ENCODE assay signal across 2 cellular contexts in the genomic region with DNA sequence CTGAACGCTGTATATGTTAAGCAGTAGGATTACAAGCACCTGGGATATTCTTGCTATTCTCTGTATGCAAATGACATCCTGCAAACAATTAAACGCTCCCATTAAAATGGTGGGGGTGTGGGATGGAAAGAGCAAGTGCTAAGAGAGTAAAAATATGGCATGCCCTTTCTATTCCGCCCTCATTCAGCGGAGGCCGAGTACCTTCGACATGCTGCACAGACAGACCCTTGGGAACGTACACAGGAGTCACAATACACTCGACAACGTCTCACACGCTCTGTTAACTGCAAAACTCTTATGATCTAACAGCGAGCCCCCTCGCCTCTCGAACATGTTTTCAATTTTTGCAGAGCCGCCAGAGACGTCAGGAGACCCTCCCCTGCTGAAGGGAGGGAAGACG.
TF ChIP-seq lines count a peak whose summit lies in the region.

No MANE protein-coding gene starts in this region.

TF ChIP-seq in H1, 55 proteins besides CTCF, POLR2A, EP300 and RAD21 (continued from another document):
- TF ChIP-seq RBBP5 (IDR thresholded peaks at IDR 0.05; ENCODE audit: borderline replicate concordance, low read depth, low read length) (no peak; the same call in 1 of the 2 replicates), GTF2F1 (IDR thresholded peaks at IDR 0.05; ENCODE audit: borderline replicate concordance, low read depth, low read length) (no peak), JUN (IDR thresholded peaks at IDR 0.05; ENCODE audit: low read depth, low read length) (no peak), CBX5 (IDR thresholded peaks at IDR 0.05; ENCODE audit: low read depth, low read length) (no peak)
- TF ChIP-seq, protein P1, sequence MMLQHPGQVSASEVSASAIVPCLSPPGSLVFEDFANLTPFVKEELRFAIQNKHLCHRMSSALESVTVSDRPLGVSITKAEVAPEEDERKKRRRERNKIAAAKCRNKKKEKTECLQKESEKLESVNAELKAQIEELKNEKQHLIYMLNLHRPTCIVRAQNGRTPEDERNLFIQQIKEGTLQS (IDR thresholded peaks at IDR 0.05; ENCODE audit: insufficient read depth, low read depth, low read length): no peak
- TF ChIP-seq, protein P2, sequence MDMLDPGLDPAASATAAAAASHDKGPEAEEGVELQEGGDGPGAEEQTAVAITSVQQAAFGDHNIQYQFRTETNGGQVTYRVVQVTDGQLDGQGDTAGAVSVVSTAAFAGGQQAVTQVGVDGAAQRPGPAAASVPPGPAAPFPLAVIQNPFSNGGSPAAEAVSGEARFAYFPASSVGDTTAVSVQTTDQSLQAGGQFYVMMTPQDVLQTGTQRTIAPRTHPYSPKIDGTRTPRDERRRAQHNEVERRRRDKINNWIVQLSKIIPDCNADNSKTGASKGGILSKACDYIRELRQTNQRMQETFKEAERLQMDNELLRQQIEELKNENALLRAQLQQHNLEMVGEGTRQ (IDR thresholded peaks at IDR 0.05; ENCODE audit: low read length): no peak
- TF ChIP-seq, protein P3, sequence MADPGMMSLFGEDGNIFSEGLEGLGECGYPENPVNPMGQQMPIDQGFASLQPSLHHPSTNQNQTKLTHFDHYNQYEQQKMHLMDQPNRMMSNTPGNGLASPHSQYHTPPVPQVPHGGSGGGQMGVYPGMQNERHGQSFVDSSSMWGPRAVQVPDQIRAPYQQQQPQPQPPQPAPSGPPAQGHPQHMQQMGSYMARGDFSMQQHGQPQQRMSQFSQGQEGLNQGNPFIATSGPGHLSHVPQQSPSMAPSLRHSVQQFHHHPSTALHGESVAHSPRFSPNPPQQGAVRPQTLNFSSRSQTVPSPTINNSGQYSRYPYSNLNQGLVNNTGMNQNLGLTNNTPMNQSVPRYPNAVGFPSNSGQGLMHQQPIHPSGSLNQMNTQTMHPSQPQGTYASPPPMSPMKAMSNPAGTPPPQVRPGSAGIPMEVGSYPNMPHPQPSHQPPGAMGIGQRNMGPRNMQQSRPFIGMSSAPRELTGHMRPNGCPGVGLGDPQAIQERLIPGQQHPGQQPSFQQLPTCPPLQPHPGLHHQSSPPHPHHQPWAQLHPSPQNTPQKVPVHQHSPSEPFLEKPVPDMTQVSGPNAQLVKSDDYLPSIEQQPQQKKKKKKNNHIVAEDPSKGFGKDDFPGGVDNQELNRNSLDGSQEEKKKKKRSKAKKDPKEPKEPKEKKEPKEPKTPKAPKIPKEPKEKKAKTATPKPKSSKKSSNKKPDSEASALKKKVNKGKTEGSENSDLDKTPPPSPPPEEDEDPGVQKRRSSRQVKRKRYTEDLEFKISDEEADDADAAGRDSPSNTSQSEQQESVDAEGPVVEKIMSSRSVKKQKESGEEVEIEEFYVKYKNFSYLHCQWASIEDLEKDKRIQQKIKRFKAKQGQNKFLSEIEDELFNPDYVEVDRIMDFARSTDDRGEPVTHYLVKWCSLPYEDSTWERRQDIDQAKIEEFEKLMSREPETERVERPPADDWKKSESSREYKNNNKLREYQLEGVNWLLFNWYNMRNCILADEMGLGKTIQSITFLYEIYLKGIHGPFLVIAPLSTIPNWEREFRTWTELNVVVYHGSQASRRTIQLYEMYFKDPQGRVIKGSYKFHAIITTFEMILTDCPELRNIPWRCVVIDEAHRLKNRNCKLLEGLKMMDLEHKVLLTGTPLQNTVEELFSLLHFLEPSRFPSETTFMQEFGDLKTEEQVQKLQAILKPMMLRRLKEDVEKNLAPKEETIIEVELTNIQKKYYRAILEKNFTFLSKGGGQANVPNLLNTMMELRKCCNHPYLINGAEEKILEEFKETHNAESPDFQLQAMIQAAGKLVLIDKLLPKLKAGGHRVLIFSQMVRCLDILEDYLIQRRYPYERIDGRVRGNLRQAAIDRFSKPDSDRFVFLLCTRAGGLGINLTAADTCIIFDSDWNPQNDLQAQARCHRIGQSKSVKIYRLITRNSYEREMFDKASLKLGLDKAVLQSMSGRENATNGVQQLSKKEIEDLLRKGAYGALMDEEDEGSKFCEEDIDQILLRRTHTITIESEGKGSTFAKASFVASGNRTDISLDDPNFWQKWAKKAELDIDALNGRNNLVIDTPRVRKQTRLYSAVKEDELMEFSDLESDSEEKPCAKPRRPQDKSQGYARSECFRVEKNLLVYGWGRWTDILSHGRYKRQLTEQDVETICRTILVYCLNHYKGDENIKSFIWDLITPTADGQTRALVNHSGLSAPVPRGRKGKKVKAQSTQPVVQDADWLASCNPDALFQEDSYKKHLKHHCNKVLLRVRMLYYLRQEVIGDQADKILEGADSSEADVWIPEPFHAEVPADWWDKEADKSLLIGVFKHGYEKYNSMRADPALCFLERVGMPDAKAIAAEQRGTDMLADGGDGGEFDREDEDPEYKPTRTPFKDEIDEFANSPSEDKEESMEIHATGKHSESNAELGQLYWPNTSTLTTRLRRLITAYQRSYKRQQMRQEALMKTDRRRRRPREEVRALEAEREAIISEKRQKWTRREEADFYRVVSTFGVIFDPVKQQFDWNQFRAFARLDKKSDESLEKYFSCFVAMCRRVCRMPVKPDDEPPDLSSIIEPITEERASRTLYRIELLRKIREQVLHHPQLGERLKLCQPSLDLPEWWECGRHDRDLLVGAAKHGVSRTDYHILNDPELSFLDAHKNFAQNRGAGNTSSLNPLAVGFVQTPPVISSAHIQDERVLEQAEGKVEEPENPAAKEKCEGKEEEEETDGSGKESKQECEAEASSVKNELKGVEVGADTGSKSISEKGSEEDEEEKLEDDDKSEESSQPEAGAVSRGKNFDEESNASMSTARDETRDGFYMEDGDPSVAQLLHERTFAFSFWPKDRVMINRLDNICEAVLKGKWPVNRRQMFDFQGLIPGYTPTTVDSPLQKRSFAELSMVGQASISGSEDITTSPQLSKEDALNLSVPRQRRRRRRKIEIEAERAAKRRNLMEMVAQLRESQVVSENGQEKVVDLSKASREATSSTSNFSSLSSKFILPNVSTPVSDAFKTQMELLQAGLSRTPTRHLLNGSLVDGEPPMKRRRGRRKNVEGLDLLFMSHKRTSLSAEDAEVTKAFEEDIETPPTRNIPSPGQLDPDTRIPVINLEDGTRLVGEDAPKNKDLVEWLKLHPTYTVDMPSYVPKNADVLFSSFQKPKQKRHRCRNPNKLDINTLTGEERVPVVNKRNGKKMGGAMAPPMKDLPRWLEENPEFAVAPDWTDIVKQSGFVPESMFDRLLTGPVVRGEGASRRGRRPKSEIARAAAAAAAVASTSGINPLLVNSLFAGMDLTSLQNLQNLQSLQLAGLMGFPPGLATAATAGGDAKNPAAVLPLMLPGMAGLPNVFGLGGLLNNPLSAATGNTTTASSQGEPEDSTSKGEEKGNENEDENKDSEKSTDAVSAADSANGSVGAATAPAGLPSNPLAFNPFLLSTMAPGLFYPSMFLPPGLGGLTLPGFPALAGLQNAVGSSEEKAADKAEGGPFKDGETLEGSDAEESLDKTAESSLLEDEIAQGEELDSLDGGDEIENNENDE (IDR thresholded peaks at IDR 0.05; ENCODE audit: insufficient replicate concordance, low read length): no peak

TF ChIP-seq in neural cell, 6 proteins besides CTCF, POLR2A, EP300 and RAD21:
- TF ChIP-seq, protein P4, sequence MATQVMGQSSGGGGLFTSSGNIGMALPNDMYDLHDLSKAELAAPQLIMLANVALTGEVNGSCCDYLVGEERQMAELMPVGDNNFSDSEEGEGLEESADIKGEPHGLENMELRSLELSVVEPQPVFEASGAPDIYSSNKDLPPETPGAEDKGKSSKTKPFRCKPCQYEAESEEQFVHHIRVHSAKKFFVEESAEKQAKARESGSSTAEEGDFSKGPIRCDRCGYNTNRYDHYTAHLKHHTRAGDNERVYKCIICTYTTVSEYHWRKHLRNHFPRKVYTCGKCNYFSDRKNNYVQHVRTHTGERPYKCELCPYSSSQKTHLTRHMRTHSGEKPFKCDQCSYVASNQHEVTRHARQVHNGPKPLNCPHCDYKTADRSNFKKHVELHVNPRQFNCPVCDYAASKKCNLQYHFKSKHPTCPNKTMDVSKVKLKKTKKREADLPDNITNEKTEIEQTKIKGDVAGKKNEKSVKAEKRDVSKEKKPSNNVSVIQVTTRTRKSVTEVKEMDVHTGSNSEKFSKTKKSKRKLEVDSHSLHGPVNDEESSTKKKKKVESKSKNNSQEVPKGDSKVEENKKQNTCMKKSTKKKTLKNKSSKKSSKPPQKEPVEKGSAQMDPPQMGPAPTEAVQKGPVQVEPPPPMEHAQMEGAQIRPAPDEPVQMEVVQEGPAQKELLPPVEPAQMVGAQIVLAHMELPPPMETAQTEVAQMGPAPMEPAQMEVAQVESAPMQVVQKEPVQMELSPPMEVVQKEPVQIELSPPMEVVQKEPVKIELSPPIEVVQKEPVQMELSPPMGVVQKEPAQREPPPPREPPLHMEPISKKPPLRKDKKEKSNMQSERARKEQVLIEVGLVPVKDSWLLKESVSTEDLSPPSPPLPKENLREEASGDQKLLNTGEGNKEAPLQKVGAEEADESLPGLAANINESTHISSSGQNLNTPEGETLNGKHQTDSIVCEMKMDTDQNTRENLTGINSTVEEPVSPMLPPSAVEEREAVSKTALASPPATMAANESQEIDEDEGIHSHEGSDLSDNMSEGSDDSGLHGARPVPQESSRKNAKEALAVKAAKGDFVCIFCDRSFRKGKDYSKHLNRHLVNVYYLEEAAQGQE (IDR thresholded peaks at IDR 0.05; ENCODE audit: borderline replicate concordance): no peak
- no peak for TF ChIP-seq MXI1 (conservative IDR thresholded peaks at IDR 0.05; ENCODE audit: poor library complexity, severe bottlenecking)
- no peak for TF ChIP-seq EZH2 (IDR thresholded peaks at IDR 0.05; ENCODE audit: borderline replicate concordance, insufficient read depth, low read length, poor library complexity, severe bottlenecking)
- TF ChIP-seq SMC3 (conservative IDR thresholded peaks at IDR 0.05; ENCODE audit: poor library complexity): no peak
- no peak for TF ChIP-seq POLR2AphosphoS5 (IDR thresholded peaks at IDR 0.05)
- TF ChIP-seq TAF1 (IDR thresholded peaks at IDR 0.05; ENCODE audit: low read depth): no peak
